ENCODE assay signal across 26 cellular contexts in genomic region chr2:171056307-171056706, GRCh38.
DNase-seq lines count a peak whose midpoint lies in the region; ATAC-seq, FAIRE-seq and TF ChIP-seq lines count a peak whose summit lies in the region.
"Had no signal": no experiment of that assay in that cellular context is flagged by ENCODE, and none has a peak within 500 bp of the region (broad histone marks: within the 10 kb centered on the region; RNA-seq: fewer than 3 reads in every experiment).

No MANE protein-coding gene starts in this region.

- H3K9me3 ChIP-seq in pancreas (no peaks in the 10 kb centered on the region), right cardiac atrium (ENCODE audit: control insufficient read depth, low read length) (no peaks in the 10 kb centered on the region)
- H3K9me3 ChIP-seq: right atrium auricular region, SJSA1 had no signal

- peak; percentile 66 for ATAC-seq in SK-N-SH treated with all-trans-retinoic acid at 6 μM for 48 hours
- no peak for ATAC-seq in pancreas
- ATAC-seq in right cardiac atrium: no peak
- no peak for ATAC-seq in GM19023 (IDR thresholded peaks at IDR 0.05; ENCODE audit: unreplicated experiment)
- ATAC-seq: activated CD4-positive, alpha-beta T cell treated with anti-CD3 and anti-CD28 coated beads for 36 hours; HepG2; natural killer cell treated with Interleukin-12 subunit alpha and Interleukin-12 subunit beta and Interleukin-15 and Interleukin-18, amount 100 ng/mL, for 72 hours; stimulated activated naive B cell treated with anti-CD40 and anti-IgM and Interleukin-4, amounts not matched to agents 10 μg/mL and 1 μg/mL and 100 μg/mL, for 72 hours had no signal

- peaks cover 0 to 7% (median 0%) of the 10 kb centered on the region in 3 donors for H3K36me3 ChIP-seq in pancreas

- no peak overlapping the region for H3K4me3 ChIP-seq in pancreas
- H3K4me3 ChIP-seq in right cardiac atrium (ENCODE audit: low read length): no peak overlapping the region
- H3K4me3 ChIP-seq: dorsolateral prefrontal cortex, right atrium auricular region, SJSA1 had no signal

- DNase-seq in EL: peak; percentile 53
- DNase-seq in fibroblast of gingiva (ENCODE audit: low read depth): peak; percentile 31
- DNase-seq in pancreas: no peak
- DNase-seq in right cardiac atrium: no peak
- DNase-seq in SHP77 (lab: John Stamatoyannopoulos, UW): no peak
- DNase-seq: activated CD4-positive, alpha-beta T cell treated with anti-CD3 and anti-CD28 coated beads for 36 hours; activated T-cell treated with anti-CD3 and anti-CD28 coated beads, Interleukin-2, amount 50 U/mL, for 24 hours; amniotic stem cell; CD4-positive, alpha-beta T cell; central memory CD4-positive, alpha-beta T cell; DMS153; dorsolateral prefrontal cortex; H9; NCI-H1092; NCI-H187; NCI-H526; stimulated activated CD4-positive, alpha-beta T cell treated with anti-CD3 and anti-CD28 coated beads, Interleukin-12 subunit alpha, Interleukin-12 subunit beta, amount 100 ng/mL, for 4 hours; stimulated activated CD4-positive, alpha-beta T cell treated with anti-CD3 and anti-CD28 coated beads, Interleukin-4, amount 100 ng/mL, for 24 hours; stimulated activated naive B cell treated with anti-CD40 and anti-IgM and Interleukin-4, amounts not matched to agents 10 μg/mL and 1 μg/mL and 100 μg/mL, for 72 hours had no signal

- H3K27me3 ChIP-seq in pancreas (no peaks in the 10 kb centered on the region), right cardiac atrium (ENCODE audit: control insufficient read depth, insufficient read depth) (no peaks in the 10 kb centered on the region)
- H3K27me3 ChIP-seq: dorsolateral prefrontal cortex, right atrium auricular region, SJSA1 had no signal

- FAIRE-seq in pancreas (lab: Jason Lieb, UNC): peak; percentile 29
- FAIRE-seq: HepG2 had no signal

- no peak for TF ChIP-seq CTCF in pancreas (IDR thresholded peaks at IDR 0.05)

- 58 to 78% methylated on average over 1 of the region's 1 CpG for WGBS in pancreas, 2 donors
- WGBS in right cardiac atrium: 68% methylated on average over 1 of the region's 1 CpG

- H3K4me1 ChIP-seq in pancreas (no peaks in the 10 kb centered on the region), right cardiac atrium (ENCODE audit: control insufficient read depth, insufficient read depth, low read length) (no peaks in the 10 kb centered on the region)
- H3K4me1 ChIP-seq: right atrium auricular region, SJSA1 had no signal

- intact Hi-C loops in pancreas (cut with DNase I) (no loop called here), right cardiac atrium (cut with DNase I) (no loop called here)

- H3K27ac ChIP-seq in pancreas: no peak overlapping the region
- no peak overlapping the region for H3K27ac ChIP-seq in right cardiac atrium (ENCODE audit: low read length)
- H3K27ac ChIP-seq: dorsolateral prefrontal cortex, HL-60, right atrium auricular region, SJSA1 had no signal

TF ChIP-seq in SK-N-SH treated with all-trans-retinoic acid at 6 μM for 48 hours, 23 proteins besides CTCF, POLR2A, EP300 and RAD21:
- TF ChIP-seq OSR1 (CRISPR knock-in tag; IDR thresholded peaks at IDR 0.05) (no peak), CSRNP3 (CRISPR knock-in tag; IDR thresholded peaks at IDR 0.05) (no peak)
- TF ChIP-seq, protein P1, sequence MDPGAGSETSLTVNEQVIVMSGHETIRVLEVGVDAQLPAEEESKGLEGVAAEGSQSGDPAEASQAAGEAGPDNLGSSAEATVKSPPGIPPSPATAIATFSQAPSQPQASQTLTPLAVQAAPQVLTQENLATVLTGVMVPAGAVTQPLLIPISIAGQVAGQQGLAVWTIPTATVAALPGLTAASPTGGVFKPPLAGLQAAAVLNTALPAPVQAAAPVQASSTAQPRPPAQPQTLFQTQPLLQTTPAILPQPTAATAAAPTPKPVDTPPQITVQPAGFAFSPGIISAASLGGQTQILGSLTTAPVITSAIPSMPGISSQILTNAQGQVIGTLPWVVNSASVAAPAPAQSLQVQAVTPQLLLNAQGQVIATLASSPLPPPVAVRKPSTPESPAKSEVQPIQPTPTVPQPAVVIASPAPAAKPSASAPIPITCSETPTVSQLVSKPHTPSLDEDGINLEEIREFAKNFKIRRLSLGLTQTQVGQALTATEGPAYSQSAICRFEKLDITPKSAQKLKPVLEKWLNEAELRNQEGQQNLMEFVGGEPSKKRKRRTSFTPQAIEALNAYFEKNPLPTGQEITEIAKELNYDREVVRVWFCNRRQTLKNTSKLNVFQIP (CRISPR knock-in tag; IDR thresholded peaks at IDR 0.05; ENCODE audit: borderline replicate concordance, low read depth): no peak

Comparison
In these comparisons a context has a peak if more than half of its experiments do, and no peak if none do; other contexts are left out.
1. DNase-seq: peak in EL (single experiment) and fibroblast of gingiva (single experiment); none in pancreas (0 of 6), right cardiac atrium (0 of 3) and SHP77 (0 of 2).